Comparison of ENCODE assay signal across 2 cellular contexts in the genomic region with DNA sequence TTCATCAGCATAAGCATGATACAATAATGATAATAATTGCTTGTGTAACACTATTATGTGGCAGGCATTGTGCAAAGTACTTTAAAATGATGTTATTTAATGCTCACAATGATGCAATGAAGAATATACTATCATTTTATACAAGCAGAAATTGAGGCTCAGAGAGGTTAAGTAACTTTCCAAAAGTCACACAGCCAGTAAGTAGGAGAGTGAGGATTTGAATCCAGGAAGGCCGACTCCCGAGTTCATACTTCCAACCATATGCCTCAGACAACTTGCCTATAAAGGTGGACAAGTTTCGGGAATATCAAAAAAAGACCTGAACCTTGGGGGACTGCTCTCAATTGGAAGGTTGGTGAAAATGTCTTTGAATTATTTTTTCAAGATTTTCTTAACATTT.
TF ChIP-seq lines count a peak whose summit lies in the region.

No MANE protein-coding gene starts in this region.

TF ChIP-seq in A549, 52 proteins besides CTCF, POLR2A, EP300 and RAD21:
- TF ChIP-seq RFX5 (IDR thresholded peaks at IDR 0.05) (no peak), TP53 (CRISPR knock-in tag; IDR thresholded peaks at IDR 0.05) (no peak), HDAC2 (IDR thresholded peaks at IDR 0.05) (peak; percentile 90; the same call in 1 of the 2 replicates), KDM1A (IDR thresholded peaks at IDR 0.05; ENCODE audit: low read depth) (peak; percentile 92), FOXS1 (CRISPR knock-in tag; IDR thresholded peaks at IDR 0.05) (no peak), ZFP36 (IDR thresholded peaks at IDR 0.05; ENCODE audit: borderline replicate concordance, partially characterized antibody) (peak; percentile 73), CHD4 (IDR thresholded peaks at IDR 0.05; ENCODE audit: borderline replicate concordance) (peak; percentile 64; the same call in 1 of the 2 replicates)

TF ChIP-seq in H1, 55 proteins besides CTCF, POLR2A, EP300 and RAD21:
- no peak for TF ChIP-seq CEBPB (IDR thresholded peaks at IDR 0.05; ENCODE audit: low read depth, low read length)
- TF ChIP-seq RBBP5 (IDR thresholded peaks at IDR 0.05; ENCODE audit: borderline replicate concordance, low read depth, low read length): no peak
- no peak for TF ChIP-seq RXRA (IDR thresholded peaks at IDR 0.05; ENCODE audit: insufficient read depth, low read depth, low read length)
- TF ChIP-seq HDAC6 (IDR thresholded peaks at IDR 0.05; ENCODE audit: low read depth, low read length): no peak
- TF ChIP-seq KDM1A (IDR thresholded peaks at IDR 0.05; ENCODE audit: borderline replicate concordance, low read length): peak; percentile 96
- no peak for TF ChIP-seq GABPA (IDR thresholded peaks at IDR 0.05; ENCODE audit: borderline replicate concordance, insufficient read depth, low read length)
- TF ChIP-seq HDAC2 (IDR thresholded peaks at IDR 0.05; ENCODE audit: borderline replicate concordance in 1 of 2, low read depth in 2 of 2, low read length in 2 of 2): peak in 1 of 2 experiments; percentile 84; a peak in 1 of 4 replicates
- no peak for TF ChIP-seq RFX5 (IDR thresholded peaks at IDR 0.05; ENCODE audit: borderline replicate concordance, low read depth, low read length)
- TF ChIP-seq FOSL1 (IDR thresholded peaks at IDR 0.05; ENCODE audit: insufficient read depth, low read depth, low read length): no peak
